Comparison of ENCODE assay signal across 16 cellular contexts in genomic region chr3:125123906-125124305, GRCh38.
DNase-seq lines count a peak whose midpoint lies in the region; ATAC-seq, FAIRE-seq and TF ChIP-seq lines count a peak whose summit lies in the region.
"Had no signal": no experiment of that assay in that cellular context is flagged by ENCODE, and none has a peak within 500 bp of the region (broad histone marks: within the 10 kb centered on the region; RNA-seq: fewer than 3 reads in every experiment).

No MANE protein-coding gene starts in this region.

- H3K27me3 ChIP-seq in gastroesophageal sphincter, result no peaks in the 10 kb centered on the region
- H3K27me3 ChIP-seq: transverse colon had no signal

- H3K27ac ChIP-seq in gastroesophageal sphincter, result no peak overlapping the region
- H3K27ac ChIP-seq: 22Rv1, transverse colon had no signal

- ATAC-seq in gastroesophageal sphincter, result no peak

- no peaks in the 10 kb centered on the region for H3K36me3 ChIP-seq in gastroesophageal sphincter
- H3K36me3 ChIP-seq: transverse colon had no signal

- no peak overlapping the region for H3K4me3 ChIP-seq in fibroblast of mammary gland (ENCODE audit: control insufficient read depth, low read depth, low read length)
- no peak overlapping the region for H3K4me3 ChIP-seq in gastroesophageal sphincter
- H3K4me3 ChIP-seq: transverse colon had no signal

- no peaks in the 10 kb centered on the region for H3K9me3 ChIP-seq in gastroesophageal sphincter
- H3K9me3 ChIP-seq: transverse colon had no signal

- H3K4me1 ChIP-seq in gastroesophageal sphincter, result peaks cover 0 to 26% (median 4%) of the 10 kb centered on the region in 3 donors

- TF ChIP-seq POLR2A in erythroblast (IDR thresholded peaks at IDR 0.05; ENCODE audit: low read length), result no peak
- TF ChIP-seq POLR2A in gastroesophageal sphincter (IDR thresholded peaks at IDR 0.05), result no peak

- TF ChIP-seq CTCF in fibroblast of mammary gland (conservative IDR thresholded peaks at IDR 0.05; ENCODE audit: control insufficient read depth, insufficient read depth, low read depth, low read length) (no peak), gastroesophageal sphincter (IDR thresholded peaks at IDR 0.05) (no peak)

- no peak for TF ChIP-seq EP300 in gastroesophageal sphincter (IDR thresholded peaks at IDR 0.05)

- 57 to 73% methylated on average over 2 to 3 of the region's 3 CpGs for WGBS in gastroesophageal sphincter (ENCODE audit: low coverage in 1 of 2), 2 donors

- peak; percentile 23 for DNase-seq in DMS53 (lab: John Stamatoyannopoulos, UW)
- no peak for DNase-seq in DMS53 treated with DMSO at 0.1 percent for 48 hours (lab: John Stamatoyannopoulos, UW; ENCODE audit: unreplicated experiment)
- DNase-seq in RCC 7860 (ENCODE audit: low spot score), result peak; percentile 51
- peak; percentile 65 for DNase-seq in fibroblast of mammary gland (ENCODE audit: low read depth)
- DNase-seq in pulmonary artery endothelial cell (ENCODE audit: low read depth, low spot score), result peak; percentile 5
- no peak for DNase-seq in erythroblast (lab: John Stamatoyannopoulos, UW)
- DNase-seq in NCI-H1105 (lab: John Stamatoyannopoulos, UW), result no peak
- DNase-seq: activated CD4-positive, alpha-beta memory T cell treated with anti-CD3 and anti-CD28 coated beads for 36 hours; NCI-H446; T1000; transverse colon had no signal

- FAIRE-seq in RCC 7860 (lab: Jason Lieb, UNC), result no peak
- FAIRE-seq: colon, GM12892, islet of Langerhans had no signal

Comparison
In these comparisons a context has a peak if more than half of its experiments do, and no peak if none do; other contexts are left out.
1. DNase-seq: peak in DMS53 (single experiment), RCC 7860 (single experiment), fibroblast of mammary gland (single experiment) and pulmonary artery endothelial cell (single experiment); none in DMS53 treated with DMSO at 0.1 percent for 48 hours (single experiment), erythroblast (0 of 2) and NCI-H1105 (single experiment).